25 cellular contexts compared by ENCODE assay signal in genomic region chr5:40557486-40557885, GRCh38.
"Had no signal": no experiment of that assay in that cellular context is flagged by ENCODE, and none has a peak within 500 bp of the region (broad histone marks: within the 10 kb centered on the region; RNA-seq: fewer than 3 reads in every experiment).

No MANE protein-coding gene starts in this region.

- H3K36me3 Mint-ChIP-seq: immature natural killer cell, type B pancreatic cell, WTC11 had no signal

- H2AFZ ChIP-seq: hepatocyte had no signal

- H3K9me3 ChIP-seq: sigmoid colon had no signal

- H3K4me2 ChIP-seq: hepatocyte had no signal

- H3K27me3 Mint-ChIP-seq: activated CD4-positive, alpha-beta T cell treated with anti-CD3 and anti-CD28 coated beads for 36 hours; activated naive CD8-positive, alpha-beta T cell treated with anti-CD3 and anti-CD28 coated beads for 36 hours; dendritic cell treated with granulocyte-macrophage colony-stimulating factor and Interleukin-4, amounts not matched to agents 40 ng/mL and 50 ng/mL, for 4 days; naive thymus-derived CD8-positive, alpha-beta T cell; type B pancreatic cell had no signal

- H3K4me1 ChIP-seq: left lung had no signal

- H3K36me3 ChIP-seq: left lung, sigmoid colon, thoracic aorta had no signal

- H3K9me3 Mint-ChIP-seq: dendritic cell treated with granulocyte-macrophage colony-stimulating factor and Interleukin-4, amounts not matched to agents 40 ng/mL and 50 ng/mL, for 4 days; immature natural killer cell; type B pancreatic cell had no signal

- ATAC-seq: activated CD4-positive, alpha-beta T cell treated with anti-CD3 and anti-CD28 coated beads for 36 hours; activated T-cell treated with anti-CD3 and anti-CD28 coated beads, Interleukin-2, amount 50 U/mL, for 4 hours; left lung; naive thymus-derived CD8-positive, alpha-beta T cell; WTC11 had no signal

- H3K27ac ChIP-seq: hepatocyte, left lung, sigmoid colon, thoracic aorta had no signal

- DNase-seq: activated CD4-positive, alpha-beta T cell treated with anti-CD3 and anti-CD28 coated beads for 36 hours; activated CD4-positive, alpha-beta T cell treated with anti-CD3 and anti-CD28 coated beads, Interleukin-2, amount 50 U/mL, for 48 hours; activated CD8-positive, alpha-beta memory T cell treated with anti-CD3 and anti-CD28 coated beads, Interleukin-2, amount 50 U/mL, for 48 hours; activated naive CD4-positive, alpha-beta T cell treated with Interleukin-2 at 50 U/mL for 16 hours; activated naive CD8-positive, alpha-beta T cell treated with anti-CD3 and anti-CD28 coated beads for 36 hours; activated T-cell treated with anti-CD3 and anti-CD28 coated beads, Interleukin-2, amount 50 U/mL, for 4 hours; amniotic stem cell; effector CD4-positive, alpha-beta T cell; erythroblast; foreskin melanocyte; immature natural killer cell; kidney glomerular epithelial cell; left lung; naive thymus-derived CD8-positive, alpha-beta T cell; retina; sigmoid colon; stimulated activated CD4-positive, alpha-beta T cell treated with anti-CD3 and anti-CD28 coated beads, Interleukin-2, amount 100 ng/mL, for 48 hours; stimulated activated naive CD4-positive, alpha-beta T cell treated with Interleukin-2 at 50 U/mL for 16 hours; T-helper 9 cell had no signal

- H3K27me3 ChIP-seq: hepatocyte, left lung, sigmoid colon had no signal

- H3K4me3 Mint-ChIP-seq: activated CD4-positive, alpha-beta T cell treated with anti-CD3 and anti-CD28 coated beads for 36 hours; activated naive CD8-positive, alpha-beta T cell treated with anti-CD3 and anti-CD28 coated beads for 36 hours; activated T-cell treated with anti-CD3 and anti-CD28 coated beads, Interleukin-2, amount 50 U/mL, for 4 hours; dendritic cell treated with granulocyte-macrophage colony-stimulating factor and Interleukin-4, amounts not matched to agents 40 ng/mL and 50 ng/mL, for 4 days; immature natural killer cell; naive thymus-derived CD8-positive, alpha-beta T cell; type B pancreatic cell; WTC11 had no signal

- H3K4me3 ChIP-seq: hepatocyte, left lung, lung, sigmoid colon, thoracic aorta had no signal

- H3K27ac Mint-ChIP-seq: activated CD4-positive, alpha-beta T cell treated with anti-CD3 and anti-CD28 coated beads for 36 hours; activated naive CD8-positive, alpha-beta T cell treated with anti-CD3 and anti-CD28 coated beads for 36 hours; dendritic cell treated with granulocyte-macrophage colony-stimulating factor and Interleukin-4, amounts not matched to agents 40 ng/mL and 50 ng/mL, for 4 days; immature natural killer cell; type B pancreatic cell; WTC11 had no signal
